26 cellular contexts compared by ENCODE assay signal in genomic region chr9:104142799-104143553, GRCh38.
"Had no signal": no experiment of that assay in that cellular context is flagged by ENCODE, and none has a peak within 500 bp of the region (broad histone marks: within the 10 kb centered on the region; RNA-seq: fewer than 3 reads in every experiment).

No MANE protein-coding gene starts in this region.

- ATAC-seq: activated naive CD4-positive, alpha-beta T cell treated with anti-CD3 and anti-CD28 coated beads, Interleukin-2, amount 50 U/mL, for 72 hours; body of pancreas; WTC11 had no signal

- DNase-seq: activated CD4-positive, alpha-beta T cell treated with anti-CD3 and anti-CD28 coated beads for 48 hours; activated CD4-positive, alpha-beta T cell treated with anti-CD3 and anti-CD28 coated beads, Interleukin-2, amount 50 U/mL, for 4 hours; activated CD4-positive, CD25-positive, alpha-beta regulatory T cell treated with anti-CD3 and anti-CD28 coated beads, Interleukin-2, amount 50 U/mL, for 72 hours; activated effector memory CD4-positive, alpha-beta T cell treated with anti-CD3 and anti-CD28 coated beads, Interleukin-2, amount 50 U/mL, for 16 hours; activated naive CD4-positive, alpha-beta T cell treated with Interleukin-2 at 50 U/mL for 16 hours; activated T-cell treated with anti-CD3 and anti-CD28 coated beads, Interleukin-2, amount 50 U/mL, for 24 hours; anterior cingulate cortex; body of pancreas; central memory CD4-positive, alpha-beta T cell; MM.1S; NCI-H1105 treated with DMSO at 0.1 percent for 48 hours; NCI-H1436 treated with DMSO at 0.1 percent for 48 hours; NCI-H187; NCI-H2081; NCI-H510A treated with DMSO at 0.1 percent for 48 hours; NCI-H69; NK-92 treated with Interleukin-12 subunit alpha and Interleukin-12 subunit beta, amount 100 ng/mL, for 24 hours; Peyer's patch; Right ventricle myocardium superior; SJCRH30; SK-N-SH; SW 1271 had no signal

- H3K27me3 Mint-ChIP-seq: activated T-cell treated with anti-CD3 and anti-CD28 coated beads, Interleukin-2, amount 50 U/mL, for 24 hours; IgD-negative memory B cell had no signal

- H3K4me3 Mint-ChIP-seq: activated T-cell treated with anti-CD3 and anti-CD28 coated beads, Interleukin-2, amount 50 U/mL, for 24 hours; activated T-helper 1 cell treated with anti-CD3 and anti-CD28 coated beads, Interleukin-12 subunit alpha, Interleukin-12 subunit beta, Interleukin-2, Interleukin-4 antibody, amounts not matched to agents 30 ng/mL and 10 ng/mL and 1 ng/mL, durations not matched to agents 14 hours and 24 hours and 36 hours; IgD-negative memory B cell; WTC11 had no signal

- H3K9me3 Mint-ChIP-seq: activated naive CD4-positive, alpha-beta T cell treated with anti-CD3 and anti-CD28 coated beads, Interleukin-2, amount 50 U/mL, for 72 hours; activated T-cell treated with anti-CD3 and anti-CD28 coated beads, Interleukin-2, amount 50 U/mL, for 24 hours; activated T-helper 1 cell treated with anti-CD3 and anti-CD28 coated beads, Interleukin-12 subunit alpha, Interleukin-12 subunit beta, Interleukin-2, Interleukin-4 antibody, amounts not matched to agents 30 ng/mL and 10 ng/mL and 1 ng/mL, durations not matched to agents 14 hours and 24 hours and 36 hours; IgD-negative memory B cell; WTC11 had no signal

- H3K27ac Mint-ChIP-seq: activated T-cell treated with anti-CD3 and anti-CD28 coated beads, Interleukin-2, amount 50 U/mL, for 24 hours; WTC11 had no signal

- H3K4me1 Mint-ChIP-seq: IgD-negative memory B cell, WTC11 had no signal
